Comparison of ENCODE assay signal across 18 cellular contexts in the genomic region with DNA sequence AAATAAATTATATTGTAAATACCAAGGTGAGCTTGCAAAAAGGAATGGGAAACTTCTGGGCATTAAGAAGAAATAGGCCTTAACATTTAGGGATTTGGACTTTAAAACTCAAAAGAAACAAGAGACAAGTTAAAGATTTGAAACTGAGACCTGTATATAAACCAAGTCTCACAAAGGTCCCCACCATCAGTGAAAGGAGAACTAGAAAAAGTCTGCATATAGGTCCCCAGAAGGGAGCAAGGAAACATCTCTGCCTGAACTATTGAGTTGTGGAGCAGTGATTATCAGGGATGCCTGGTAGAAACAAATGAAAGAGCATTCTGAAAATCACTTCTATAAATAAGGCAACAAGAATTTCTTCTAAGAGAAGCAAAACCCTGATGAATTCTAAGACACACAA. TPM values are rescaled to one million over a fixed set of nuclear protein-coding genes. Genes with fewer than 3 reads are reported as not detected.
DNase-seq lines count a peak whose midpoint lies in the region; ATAC-seq and TF ChIP-seq lines count a peak whose summit lies in the region.
"Had no signal": no experiment of that assay in that cellular context is flagged by ENCODE, and none has a peak within 500 bp of the region (broad histone marks: within the 10 kb centered on the region; RNA-seq: fewer than 3 reads in every experiment).

No MANE protein-coding gene starts in this region.

- CTCF ChIA-PET in MCF 10A (lab: Yijun Ruan, JAX), result no interaction called here

- no peak overlapping the region for H3K4me3 Mint-ChIP-seq in MCF 10A (ENCODE audit: unreplicated experiment)
- H3K4me3 Mint-ChIP-seq: activated naive CD8-positive, alpha-beta T cell; CD4-positive, alpha-beta memory T cell; effector memory CD8-positive, alpha-beta T cell; T-cell had no signal

- no peak for TF ChIP-seq EP300 in sigmoid colon (IDR thresholded peaks at IDR 0.05)

- intact Hi-C loops in MCF 10A (cut with micrococcal nuclease) (no loop called here), sigmoid colon (cut with DNase I) (no loop called here), spleen (cut with DNase I; ENCODE audit: low total_unique reads) (no loop called here)

- DNase-seq in GM12865 (ENCODE audit: low read depth) (peak; percentile 38), MCF 10A (ENCODE audit: unreplicated experiment) (no peak), sigmoid colon (no peak), spleen (no peak)
- DNase-seq: 8988T; activated CD8-positive, alpha-beta memory T cell treated with anti-CD3 and anti-CD28 coated beads, Interleukin-2, amount 50 U/mL, for 48 hours; CD4-positive, alpha-beta memory T cell; effector memory CD8-positive, alpha-beta T cell; foreskin keratinocyte; NCI-H1417; NCI-H526 treated with DMSO at 0.1 percent for 48 hours; T-cell had no signal

- POLR2A ChIA-PET in MCF 10A (lab: Yijun Ruan, JAX), result interaction anchor here (0.8 to 1.2 kb wide), 2 partner anchors 12 to 15 kb away, joined by 3 to 5 read pairs; no protein-coding TSS in a partner anchor

- H3K36me3 ChIP-seq in sigmoid colon (no peaks in the 10 kb centered on the region), spleen (no peaks in the 10 kb centered on the region)

- TF ChIP-seq CTCF in GM12865 (IDR thresholded peaks at IDR 0.05; ENCODE audit: insufficient read depth, low read depth, low read length, missing control alignments) (no peak), MCF 10A (IDR thresholded peaks at IDR 0.05; ENCODE audit: unreplicated experiment) (no peak), sigmoid colon (IDR thresholded peaks at IDR 0.05) (no peak), spleen (IDR thresholded peaks at IDR 0.05 in 8 of 11, conservative IDR thresholded peaks at IDR 0.05 in 3 of 11) (no peak)

- H3K4me3 ChIP-seq in GM12865 (ENCODE audit: low read depth, low read length) (no peak overlapping the region), sigmoid colon (no peak overlapping the region), spleen (no peak overlapping the region)

- TF ChIP-seq POLR2A in sigmoid colon (IDR thresholded peaks at IDR 0.05), result no peak
- no peak for TF ChIP-seq POLR2A in spleen (IDR thresholded peaks at IDR 0.05)

- ATAC-seq in GM19438 (IDR thresholded peaks at IDR 0.05; ENCODE audit: low read depth, unreplicated experiment) (peak; percentile 77), HG02642 (IDR thresholded peaks at IDR 0.05; ENCODE audit: poor library complexity, unreplicated experiment) (peak; percentile 54), HG03175 (IDR thresholded peaks at IDR 0.05; ENCODE audit: unreplicated experiment) (peak; percentile 50), GM19455 (IDR thresholded peaks at IDR 0.05; ENCODE audit: unreplicated experiment) (no peak)
- ATAC-seq: activated CD4-positive, CD25-positive, alpha-beta regulatory T cell treated with anti-CD3 and anti-CD28 coated beads, Interleukin-2, amount 50 U/mL, for 24 hours; effector memory CD8-positive, alpha-beta T cell; foreskin keratinocyte; T-cell had no signal

- H3K4me1 ChIP-seq in sigmoid colon (peaks cover 0 to 12% (median 5%) of the 10 kb centered on the region in 4 donors), spleen (no peaks in the 10 kb centered on the region)

- peaks cover 4% of the 10 kb centered on the region for H3K36me3 Mint-ChIP-seq in MCF 10A (ENCODE audit: insufficient read depth, unreplicated experiment)
- H3K36me3 Mint-ChIP-seq: CD4-positive, alpha-beta memory T cell; T-cell had no signal

- H3K27me3 ChIP-seq in sigmoid colon (no peaks in the 10 kb centered on the region), spleen (replicated peaks in 1 of 7) (no peaks in the 10 kb centered on the region)
- H3K27me3 ChIP-seq: foreskin keratinocyte had no signal

- H3K27me3 Mint-ChIP-seq in MCF 10A (ENCODE audit: insufficient read depth, unreplicated experiment), result no peaks in the 10 kb centered on the region

- H3K9me3 ChIP-seq in sigmoid colon, result no peaks in the 10 kb centered on the region
- H3K9me3 ChIP-seq in spleen, result no peaks in the 10 kb centered on the region

- no peak overlapping the region for H3K27ac ChIP-seq in sigmoid colon
- H3K27ac ChIP-seq in spleen, result no peak overlapping the region
- H3K27ac ChIP-seq: foreskin keratinocyte had no signal

- H3K27ac Mint-ChIP-seq in MCF 10A (ENCODE audit: low read depth, unreplicated experiment), result no peak overlapping the region
- H3K27ac Mint-ChIP-seq: activated naive CD8-positive, alpha-beta T cell; CD4-positive, alpha-beta memory T cell; effector memory CD8-positive, alpha-beta T cell; T-cell had no signal

- peaks cover 10% of the 10 kb centered on the region for H3K9me3 Mint-ChIP-seq in MCF 10A (ENCODE audit: unreplicated experiment)
- H3K9me3 Mint-ChIP-seq: effector memory CD8-positive, alpha-beta T cell had no signal

- no TSS peak for BruUV-seq in MCF 10A (replicated peaks; lab: Mats Ljungman, UMichigan)

- H3K4me1 Mint-ChIP-seq in MCF 10A (ENCODE audit: insufficient read depth, unreplicated experiment), result peaks cover 6% of the 10 kb centered on the region
- H3K4me1 Mint-ChIP-seq: CD4-positive, alpha-beta memory T cell; T-cell had no signal

RNA-seq across cellular contexts. Expression of a gene that starts 30.5 kb away (rescaled TPM):
- total RNA-seq in MCF 10A (2022) (56.1 TPM in 2 replicates), sigmoid colon (100 to 1,000 TPM in 1 of 4 donors, 10 to 100 TPM in 3; 67.1 to 117 (median 70.3) TPM), spleen (10 to 100 TPM; 51.1 to 85.4 (median 65.5) TPM)
- polyA plus RNA-seq in sigmoid colon (10 to 100 TPM in 1 of 3 donors, 1 to 10 TPM in 2; 3.6 to 15.4 (median 6.9) TPM), spleen (10 to 100 TPM in 1 of 3 donors, 1 to 10 TPM in 2; 5.6 to 10.3 (median 9.5) TPM)
